In the genomic region with DNA sequence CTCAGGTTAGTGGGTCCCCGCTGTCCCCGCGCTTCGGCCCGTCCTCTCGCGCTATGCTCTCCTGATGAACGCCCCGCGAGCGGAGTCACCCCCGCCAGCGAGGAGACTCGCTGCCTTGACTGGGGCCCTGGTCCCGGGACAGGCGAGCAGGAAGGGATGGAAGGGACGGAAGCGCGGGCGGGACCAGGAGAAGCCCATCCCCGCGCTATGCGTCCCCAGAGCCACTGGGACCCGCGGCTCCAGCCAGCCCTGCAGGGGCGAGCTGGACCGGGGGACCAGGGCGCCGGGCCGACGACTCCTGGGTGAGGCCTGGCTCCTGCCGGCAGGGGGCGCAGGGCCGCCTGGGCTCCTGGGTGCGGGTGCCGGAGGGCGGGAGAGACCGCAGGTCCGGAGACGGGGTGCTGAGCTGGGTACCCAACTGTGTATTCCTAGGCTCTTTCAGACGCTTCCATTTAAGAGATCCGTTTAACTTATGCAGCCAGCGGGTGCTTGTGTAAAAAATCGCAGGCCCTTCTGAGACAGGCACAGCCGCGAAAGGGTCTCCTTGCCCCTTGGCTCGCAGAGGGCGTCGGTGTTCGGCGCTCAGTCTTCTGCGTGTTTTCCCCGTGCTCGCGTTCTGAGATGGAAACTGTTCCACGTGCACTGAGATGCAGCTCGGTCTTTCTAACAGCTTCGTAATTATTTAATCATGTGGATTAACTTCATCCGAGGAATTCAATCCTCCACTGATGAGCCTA, we compare ENCODE assay signal across 9 cellular contexts. TPM values are rescaled to one million over a fixed set of nuclear protein-coding genes. Genes with fewer than 3 reads are reported as not detected.
DNase-seq lines count a peak whose midpoint lies in the region; ATAC-seq, FAIRE-seq and TF ChIP-seq lines count a peak whose summit lies in the region.
"Had no signal": no experiment of that assay in that cellular context is flagged by ENCODE, and none has a peak within 500 bp of the region (broad histone marks: within the 10 kb centered on the region; RNA-seq: fewer than 3 reads in every experiment).

No MANE protein-coding gene starts in this region.

- H3K27me3 Mint-ChIP-seq in T-helper 17 cell, result no peaks in the 10 kb centered on the region

- no peaks in the 10 kb centered on the region for H3K36me3 ChIP-seq in HUES64 (ENCODE audit: insufficient read depth, low read length)
- H3K36me3 ChIP-seq in prostate gland, result no peaks in the 10 kb centered on the region
- no peaks in the 10 kb centered on the region for H3K36me3 ChIP-seq in upper lobe of right lung

- peak; percentile 55 for DNase-seq in D721Med (ENCODE audit: insufficient read length, low spot score)
- DNase-seq in T-helper 17 cell, result peak; percentile 68 to 81 (median 79)
- DNase-seq in anterior cingulate cortex (lab: John Stamatoyannopoulos, UW), result peak in 51 of 58 donors; percentile 38 to 82 (median 68)
- DNase-seq in right cardiac atrium, result peak; percentile 78 to 94 (median 94)
- DNase-seq in prostate gland (ENCODE audit: low spot score), result peak; percentile 79
- DNase-seq in upper lobe of right lung, result peak; percentile 92

- H3K27ac Mint-ChIP-seq in T-helper 17 cell, result no peak overlapping the region

- H3K4me3 ChIP-seq in HUES64 (ENCODE audit: low read length) (peak overlapping the region; percentile 51), right cardiac atrium (ENCODE audit: low read length) (peak overlapping the region; percentile 67), prostate gland (peak overlapping the region; percentile 55 to 66), upper lobe of right lung (peak overlapping the region; percentile 71)

- H3K4me1 Mint-ChIP-seq in T-helper 17 cell, result peaks cover 19% of the 10 kb centered on the region

- peak overlapping the region; percentile 81 for H3K4me3 Mint-ChIP-seq in T-helper 17 cell

- H3K27me3 ChIP-seq in HUES64 (ENCODE audit: insufficient read depth, low read length) (peaks cover 66% of the 10 kb centered on the region), right cardiac atrium (ENCODE audit: control insufficient read depth, insufficient read depth) (no peaks in the 10 kb centered on the region), prostate gland (replicated peaks; ENCODE audit: insufficient read depth) (no peaks in the 10 kb centered on the region), upper lobe of right lung (no peaks in the 10 kb centered on the region)

- H3K4me1 ChIP-seq in HUES64 (ENCODE audit: insufficient read depth, low read length) (peaks cover 6% of the 10 kb centered on the region; the same call in 1 of the 2 replicates), right cardiac atrium (ENCODE audit: control insufficient read depth, insufficient read depth, low read length) (peaks cover under 1% of the 10 kb centered on the region), prostate gland (replicated peaks) (peaks cover 12% of the 10 kb centered on the region), upper lobe of right lung (peaks cover 24% of the 10 kb centered on the region)

- TF ChIP-seq CTCF in D721Med (IDR thresholded peaks at IDR 0.05; ENCODE audit: insufficient read depth, missing control alignments), result peak; percentile 63
- TF ChIP-seq CTCF in prostate gland (IDR thresholded peaks at IDR 0.05), result peak; percentile 88 to 95 (median 92)
- TF ChIP-seq CTCF in upper lobe of right lung (IDR thresholded peaks at IDR 0.05), result peak; percentile 98

- WGBS in HUES64, result 7% methylated on average over 59 of the region's 59 CpGs
- WGBS in right cardiac atrium, result 2% methylated on average over 59 of the region's 59 CpGs
- WGBS in prostate gland, result 7% methylated on average over 54 of the region's 59 CpGs

- H3K27ac ChIP-seq in HUES64 (ENCODE audit: low read depth, low read length), result no peak overlapping the region
- H3K27ac ChIP-seq in right cardiac atrium (ENCODE audit: low read length), result peak overlapping the region; percentile 75
- H3K27ac ChIP-seq in prostate gland, result peak overlapping the region; percentile 81 to 87
- peak overlapping the region; percentile 7 for H3K27ac ChIP-seq in upper lobe of right lung
- H3K27ac ChIP-seq: epithelial cell of prostate had no signal

- no peaks in the 10 kb centered on the region for H3K36me3 Mint-ChIP-seq in T-helper 17 cell (ENCODE audit: low read depth)

- FAIRE-seq in D721Med (lab: Jason Lieb, UNC), result no peak

- H3K9me3 ChIP-seq in HUES64 (ENCODE audit: insufficient read depth, low read depth, low read length) (peaks cover 3% of the 10 kb centered on the region; the same call in 1 of the 2 replicates), T-helper 17 cell (ENCODE audit: control insufficient read depth, low read length, poor library complexity, severe bottlenecking) (no peaks in the 10 kb centered on the region), right cardiac atrium (ENCODE audit: control insufficient read depth, low read length) (no peaks in the 10 kb centered on the region), prostate gland (no peaks in the 10 kb centered on the region), upper lobe of right lung (no peaks in the 10 kb centered on the region)

- peak; percentile 18 for TF ChIP-seq POLR2A in prostate gland (IDR thresholded peaks at IDR 0.05)

- H3K9ac ChIP-seq in HUES64 (ENCODE audit: low read depth, low read length), result peak overlapping the region; percentile 41; the same call in 1 of the 2 replicates

- ATAC-seq in GM21447 (IDR thresholded peaks at IDR 0.05; ENCODE audit: unreplicated experiment) (peak; percentile 87), T-helper 17 cell (peak; percentile 80), right cardiac atrium (peak; percentile 93 to 95), upper lobe of right lung (peak; percentile 98)

- intact Hi-C loops in right cardiac atrium (cut with DNase I), result no loop called here
- intact Hi-C loops in prostate gland (cut with DNase I), result no loop called here
- intact Hi-C loops in upper lobe of right lung (cut with DNase I), result no loop called here

RNA-seq across cellular contexts. Expression of gene SYCP2, which starts 0.6 kb away (rescaled TPM):
- 0.70 TPM for polyA plus RNA-seq in HUES64 (2013, experiment 1 of 2)
- polyA plus RNA-seq in HUES64 (2013, experiment 2 of 2), result 0.19 TPM
- total RNA-seq in T-helper 17 cell (1 to 10 TPM; 5.3 to 6.0 TPM), right cardiac atrium (1 to 10 TPM; 1.6 to 1.8 (median 1.7) TPM), prostate gland (10 to 100 TPM in 1 of 2 donors, 1 to 10 TPM in 1; 4.8 to 10.6 TPM), upper lobe of right lung (1.9 TPM)
- 1.7 TPM for polyA plus RNA-seq in right cardiac atrium

RNA-seq across cellular contexts. Expression of gene PPP1R3D, which starts 6.1 kb away (rescaled TPM):
- 1.4 TPM for polyA plus RNA-seq in HUES64 (2013, experiment 1 of 2)
- 2.2 TPM for polyA plus RNA-seq in HUES64 (2013, experiment 2 of 2)
- total RNA-seq in T-helper 17 cell (1 to 10 TPM; 3.9 to 4.4 TPM), right cardiac atrium (10 to 100 TPM in 2 of 4 donors, 1 to 10 TPM in 2; 6.3 to 12.2 (median 9.7) TPM), prostate gland (10 to 100 TPM; 16.0 to 16.6 TPM), upper lobe of right lung (11.2 TPM)
- polyA plus RNA-seq in right cardiac atrium, result 4.9 TPM

RNA-seq across cellular contexts. Expression of gene FAM217B, which starts 6.2 kb away (rescaled TPM):
- polyA plus RNA-seq in HUES64 (2013, experiment 1 of 2), result 14.5 TPM
- polyA plus RNA-seq in HUES64 (2013, experiment 2 of 2), result 17.6 TPM
- total RNA-seq in T-helper 17 cell, result 10 to 100 TPM; 16.8 to 21.4 TPM
- total RNA-seq in right cardiac atrium, result 10 to 100 TPM; 13.6 to 27.6 (median 25.7) TPM
- polyA plus RNA-seq in right cardiac atrium, result 5.5 TPM
- 10 to 100 TPM; 13.7 to 18.2 TPM for total RNA-seq in prostate gland
- total RNA-seq in upper lobe of right lung, result 24.3 TPM

RNA-seq across cellular contexts. Expression of gene CDH26, which starts 24.2 kb away (rescaled TPM):
- 0.95 TPM for polyA plus RNA-seq in HUES64 (2013, experiment 1 of 2)
- 0.70 TPM for polyA plus RNA-seq in HUES64 (2013, experiment 2 of 2)
- total RNA-seq in T-helper 17 cell (1 to 10 TPM in 1 of 2 donors, under 1 TPM in 1; 0.37 to 1.9 TPM), right cardiac atrium (1 to 10 TPM in 3 of 4 donors, under 1 TPM in 1; 0.39 to 1.7 (median 1.3) TPM), prostate gland (10 to 100 TPM; 11.0 to 30.6 TPM), upper lobe of right lung (8.8 TPM)
- 0.88 TPM for polyA plus RNA-seq in right cardiac atrium
